8 cellular contexts compared by ENCODE assay signal in the genomic region with DNA sequence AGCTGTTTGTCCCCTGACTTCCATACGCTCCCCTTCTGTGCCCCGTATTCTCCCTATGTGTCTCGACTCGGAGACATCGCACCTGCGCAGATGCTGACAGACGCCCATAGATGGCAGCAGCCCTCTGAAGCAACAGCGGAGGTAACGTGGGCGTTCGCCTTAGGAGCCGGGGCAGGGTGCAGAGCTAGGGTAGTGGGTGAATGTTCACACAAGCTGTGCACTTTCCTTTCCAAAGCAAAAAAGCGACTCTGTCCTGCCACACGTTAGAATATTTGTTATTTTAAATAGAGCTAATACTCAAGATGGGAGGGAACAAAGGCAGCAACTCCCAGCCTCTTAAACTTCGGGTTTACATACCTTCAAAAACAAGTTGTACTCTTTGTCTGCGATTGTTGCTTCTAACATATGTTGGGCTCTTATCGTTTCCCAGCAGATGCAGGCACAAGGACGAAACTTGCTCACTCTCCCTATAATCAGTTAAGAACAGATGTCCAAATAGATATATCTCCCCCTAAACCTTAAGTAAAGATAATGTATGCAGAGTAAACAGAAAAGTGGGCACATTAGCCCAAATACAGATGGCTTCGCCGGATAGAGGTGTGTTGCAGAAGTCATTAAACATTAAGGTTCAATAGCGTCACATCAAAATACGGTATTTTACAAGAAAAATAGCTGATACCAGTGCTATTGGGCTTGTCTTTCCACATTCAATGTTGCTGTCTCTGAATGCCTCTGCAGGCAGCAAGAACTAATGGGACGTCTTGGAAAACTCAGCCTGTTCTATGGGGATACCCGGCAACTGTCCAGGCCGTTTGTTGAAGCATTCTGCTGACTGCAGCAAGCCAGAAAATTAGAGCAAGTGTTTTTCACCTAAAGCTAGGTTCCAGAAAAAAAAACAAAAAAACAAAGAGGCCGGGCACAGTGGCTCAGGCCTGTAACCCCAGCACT.
DNase-seq lines count a peak whose midpoint lies in the region; ATAC-seq lines count a peak whose summit lies in the region.

No MANE protein-coding gene starts in this region.

- H3K27ac ChIP-seq in CD4-positive, CD25-positive, alpha-beta regulatory T cell (ENCODE audit: insufficient read depth, low read length, poor library complexity, severe bottlenecking): no peak overlapping the region

- H3K4me1 Mint-ChIP-seq in CD4-positive, CD25-positive, alpha-beta regulatory T cell: peaks cover 7 to 26% (median 22%) of the 10 kb centered on the region in 4 donors

- intact Hi-C loops in head of caudate nucleus (cut with DNase I) (loop anchor here (10.0 kb wide), 1 partner anchor 64 kb away; no protein-coding TSS in a partner anchor), posterior vena cava (cut with DNase I) (no loop called here)

- peak; percentile 93 to 97 for ATAC-seq in CD4-positive, CD25-positive, alpha-beta regulatory T cell (ENCODE audit: low read depth in 2 of 2)
- ATAC-seq in GM19351 (IDR thresholded peaks at IDR 0.05; ENCODE audit: unreplicated experiment) (peak; percentile 95), HG03439 (IDR thresholded peaks at IDR 0.05; ENCODE audit: unreplicated experiment) (peak; percentile 93)

- DNase-seq in CD4-positive, CD25-positive, alpha-beta regulatory T cell: peak; percentile 40 to 81 (median 65)
- peak; percentile 69 to 78 for DNase-seq in SHP77 (lab: John Stamatoyannopoulos, UW)
- DNase-seq in activated gamma-delta T cell (lab: John Stamatoyannopoulos, UW): peak; percentile 15
- peak; percentile 74 to 94 (median 88) for DNase-seq in head of caudate nucleus
- DNase-seq in posterior vena cava (ENCODE audit: low spot score): peak; percentile 90
- DNase-seq in ureter (ENCODE audit: low spot score): peak; percentile 70

- H3K36me3 Mint-ChIP-seq in CD4-positive, CD25-positive, alpha-beta regulatory T cell: no peaks in the 10 kb centered on the region

- H3K4me3 ChIP-seq in CD4-positive, CD25-positive, alpha-beta regulatory T cell (ENCODE audit: low read depth, low read length): peak overlapping the region; percentile 54

- H3K27me3 ChIP-seq in CD4-positive, CD25-positive, alpha-beta regulatory T cell (ENCODE audit: control insufficient read depth, insufficient read depth, low read length): no peaks in the 10 kb centered on the region

- no peaks in the 10 kb centered on the region for H3K36me3 ChIP-seq in CD4-positive, CD25-positive, alpha-beta regulatory T cell (ENCODE audit: control insufficient read depth, insufficient read depth, low read length)

- H3K27ac Mint-ChIP-seq in CD4-positive, CD25-positive, alpha-beta regulatory T cell: no peak overlapping the region

- H3K27me3 Mint-ChIP-seq in CD4-positive, CD25-positive, alpha-beta regulatory T cell: peaks cover 7% of the 10 kb centered on the region

- H3K4me3 Mint-ChIP-seq in CD4-positive, CD25-positive, alpha-beta regulatory T cell: peak overlapping the region in 1 of 4 donors; percentile 36

- no peaks in the 10 kb centered on the region for H3K9me3 ChIP-seq in CD4-positive, CD25-positive, alpha-beta regulatory T cell (ENCODE audit: control insufficient read depth in 2 of 2, low read length in 2 of 2)

- no peaks in the 10 kb centered on the region for H3K9me3 Mint-ChIP-seq in CD4-positive, CD25-positive, alpha-beta regulatory T cell

- peaks cover 7% of the 10 kb centered on the region for H3K4me1 ChIP-seq in CD4-positive, CD25-positive, alpha-beta regulatory T cell (ENCODE audit: control insufficient read depth, insufficient read depth, low read length, poor library complexity, severe bottlenecking)

Comparison
In these comparisons a context has a peak if more than half of its experiments do, and no peak if none do; other contexts are left out.
1. DNase-seq: peak in every context shown above with its lines; median percentile 90 in posterior vena cava; 88 in head of caudate nucleus; 74 in SHP77; 70 in ureter; 65 in CD4-positive, CD25-positive, alpha-beta regulatory T cell; 15 in activated gamma-delta T cell.